In genomic region chr13:35882722-35883497, GRCh38 we compare ENCODE assay signal across 20 cellular contexts.
A peak's percentile ranks its signal among the peaks of the same experiment; 100 is the strongest.
DNase-seq lines count a peak whose midpoint lies in the region; ATAC-seq and TF ChIP-seq lines count a peak whose summit lies in the region.
"Had no signal": no experiment of that assay in that cellular context is flagged by ENCODE, and none has a peak within 500 bp of the region (broad histone marks: within the 10 kb centered on the region; RNA-seq: fewer than 3 reads in every experiment).

No MANE protein-coding gene starts in this region.

- H3K4me1 Mint-ChIP-seq in HFFc6 (ENCODE audit: low read depth): peaks cover 6% of the 10 kb centered on the region; the same call in 1 of the 2 replicates
- H3K4me1 Mint-ChIP-seq: naive thymus-derived CD8-positive, alpha-beta T cell had no signal

- DNase-seq in M059J (ENCODE audit: low read depth) (peak; percentile 51), choroid plexus epithelial cell (ENCODE audit: low read depth) (peak; percentile 67), myocyte (ENCODE audit: low read depth) (peak; percentile 50), HFFc6 (no peak)
- no peak for DNase-seq in activated effector memory CD4-positive, alpha-beta T cell treated with Interleukin-2 at 50 U/mL for 16 hours
- no peak for DNase-seq in stimulated activated naive CD4-positive, alpha-beta T cell treated with Interleukin-2 at 50 U/mL for 16 hours (lab: John Stamatoyannopoulos, UW)
- DNase-seq: activated CD4-positive, alpha-beta T cell treated with anti-CD3 and anti-CD28 coated beads, Interleukin-2, amount 50 U/mL, for 48 hours; activated naive CD4-positive, alpha-beta T cell; activated T-cell treated with anti-CD3 and anti-CD28 coated beads for 4 hours; CD8-positive, alpha-beta T cell; central memory CD4-positive, alpha-beta T cell; DMS153; gastrocnemius medialis; naive thymus-derived CD8-positive, alpha-beta T cell; NCI-H1694 treated with DMSO at 0.1 percent for 48 hours; NCI-H69; sigmoid colon had no signal

- TF ChIP-seq CTCF in choroid plexus epithelial cell (conservative IDR thresholded peaks at IDR 0.05; ENCODE audit: low read depth, low read length) (no peak), HFFc6 (IDR thresholded peaks at IDR 0.05) (no peak)

- H3K27me3 Mint-ChIP-seq in HFFc6 (ENCODE audit: insufficient read depth): peaks cover 6% of the 10 kb centered on the region

- no peak overlapping the region for H3K4me3 ChIP-seq in choroid plexus epithelial cell (ENCODE audit: low read depth, low read length)
- H3K4me3 ChIP-seq: gastrocnemius medialis, sigmoid colon, suprapubic skin had no signal

- no peaks in the 10 kb centered on the region for H3K9me3 Mint-ChIP-seq in HFFc6

- no peaks in the 10 kb centered on the region for H3K36me3 Mint-ChIP-seq in HFFc6 (ENCODE audit: low read depth)
- H3K36me3 Mint-ChIP-seq: CD8-positive, alpha-beta T cell; naive thymus-derived CD8-positive, alpha-beta T cell had no signal

- ATAC-seq in GM21786 (IDR thresholded peaks at IDR 0.05; ENCODE audit: unreplicated experiment): no peak
- ATAC-seq: CD8-positive, alpha-beta T cell; gastrocnemius medialis; HCT116; naive thymus-derived CD8-positive, alpha-beta T cell had no signal

- no peak overlapping the region for H3K27ac Mint-ChIP-seq in HFFc6
- H3K27ac Mint-ChIP-seq: CD8-positive, alpha-beta T cell; naive thymus-derived CD8-positive, alpha-beta T cell had no signal

- H3K4me3 Mint-ChIP-seq in HFFc6: no peak overlapping the region; the same call in 1 of the 2 replicates
- H3K4me3 Mint-ChIP-seq: CD8-positive, alpha-beta T cell; naive thymus-derived CD8-positive, alpha-beta T cell had no signal

Comparison
In these comparisons a context has a peak if more than half of its experiments do, and no peak if none do; other contexts are left out.
1. DNase-seq: peak in M059J (single experiment), choroid plexus epithelial cell (single experiment) and myocyte (single experiment); none in HFFc6 (single experiment), activated effector memory CD4-positive, alpha-beta T cell treated with Interleukin-2 at 50 U/mL for 16 hours (single experiment) and stimulated activated naive CD4-positive, alpha-beta T cell treated with Interleukin-2 at 50 U/mL for 16 hours (single experiment).